Comparison of ENCODE assay signal across 1 cellular context in the genomic region with DNA sequence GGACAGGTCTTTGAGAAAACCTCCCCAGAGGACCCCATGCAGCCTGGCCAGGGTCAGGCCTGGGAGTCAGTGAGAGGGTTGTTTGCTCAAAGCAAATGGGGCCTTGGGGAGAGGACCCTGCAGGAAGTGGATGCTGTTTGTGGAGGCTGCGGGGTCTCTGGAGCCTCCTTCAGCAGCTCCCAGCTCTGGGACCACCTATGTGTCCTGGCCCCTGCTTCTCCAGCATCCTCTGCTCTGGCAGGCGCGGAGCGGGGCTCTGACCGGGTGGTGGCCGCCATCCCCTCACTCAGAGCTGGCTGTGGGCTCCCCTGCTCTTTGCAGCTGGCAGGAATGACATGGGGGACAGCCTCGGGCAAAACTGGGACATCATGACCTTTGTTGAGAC.
TF ChIP-seq lines count a peak whose summit lies in the region.

No MANE protein-coding gene starts in this region.

TF ChIP-seq in HepG2, 621 proteins besides CTCF, POLR2A, EP300 and RAD21 (continued from another document and continues in another):
- TF ChIP-seq MYC (CRISPR knock-in tag; IDR thresholded peaks at IDR 0.05; ENCODE audit: borderline replicate concordance) = no peak
- peak; percentile 50; the same call in 1 of the 2 replicates for TF ChIP-seq ZBTB33 (CRISPR knock-in tag; IDR thresholded peaks at IDR 0.05)
- TF ChIP-seq ZNF34 (CRISPR knock-in tag; IDR thresholded peaks at IDR 0.05; ENCODE audit: borderline replicate concordance) = no peak
- TF ChIP-seq PRPF4 (IDR thresholded peaks at IDR 0.05; ENCODE audit: low read depth, low read length, poor library complexity, severe bottlenecking) = no peak
- TF ChIP-seq, protein P1, sequence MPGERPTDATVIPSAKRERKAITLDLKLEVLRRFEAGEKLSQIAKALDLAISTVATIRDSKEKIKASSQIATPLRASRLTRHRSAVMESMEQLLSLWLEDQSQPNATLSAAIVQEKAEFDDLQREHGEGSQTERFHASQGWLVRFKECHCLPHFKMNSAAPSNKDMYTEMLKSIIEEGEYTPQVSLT (CRISPR knock-in tag; IDR thresholded peaks at IDR 0.05; ENCODE audit: borderline replicate concordance, low read depth) = no peak
- TF ChIP-seq EED (CRISPR knock-in tag; IDR thresholded peaks at IDR 0.05) = 0 out of 2 replicates have a peak, but pooled peaks have one; percentile 35
- no peak for TF ChIP-seq ZNF274 (CRISPR knock-in tag; IDR thresholded peaks at IDR 0.05)
- TF ChIP-seq, protein P2, sequence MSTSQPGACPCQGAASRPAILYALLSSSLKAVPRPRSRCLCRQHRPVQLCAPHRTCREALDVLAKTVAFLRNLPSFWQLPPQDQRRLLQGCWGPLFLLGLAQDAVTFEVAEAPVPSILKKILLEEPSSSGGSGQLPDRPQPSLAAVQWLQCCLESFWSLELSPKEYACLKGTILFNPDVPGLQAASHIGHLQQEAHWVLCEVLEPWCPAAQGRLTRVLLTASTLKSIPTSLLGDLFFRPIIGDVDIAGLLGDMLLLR (CRISPR knock-in tag; IDR thresholded peaks at IDR 0.05) = no peak
- TF ChIP-seq, protein P3, sequence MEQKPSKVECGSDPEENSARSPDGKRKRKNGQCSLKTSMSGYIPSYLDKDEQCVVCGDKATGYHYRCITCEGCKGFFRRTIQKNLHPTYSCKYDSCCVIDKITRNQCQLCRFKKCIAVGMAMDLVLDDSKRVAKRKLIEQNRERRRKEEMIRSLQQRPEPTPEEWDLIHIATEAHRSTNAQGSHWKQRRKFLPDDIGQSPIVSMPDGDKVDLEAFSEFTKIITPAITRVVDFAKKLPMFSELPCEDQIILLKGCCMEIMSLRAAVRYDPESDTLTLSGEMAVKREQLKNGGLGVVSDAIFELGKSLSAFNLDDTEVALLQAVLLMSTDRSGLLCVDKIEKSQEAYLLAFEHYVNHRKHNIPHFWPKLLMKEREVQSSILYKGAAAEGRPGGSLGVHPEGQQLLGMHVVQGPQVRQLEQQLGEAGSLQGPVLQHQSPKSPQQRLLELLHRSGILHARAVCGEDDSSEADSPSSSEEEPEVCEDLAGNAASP (CRISPR knock-in tag; IDR thresholded peaks at IDR 0.05; ENCODE audit: borderline replicate concordance) = no peak
- no peak for TF ChIP-seq POLR2AphosphoS2 (IDR thresholded peaks at IDR 0.05; ENCODE audit: low read depth, low read length)
- TF ChIP-seq, protein P4, sequence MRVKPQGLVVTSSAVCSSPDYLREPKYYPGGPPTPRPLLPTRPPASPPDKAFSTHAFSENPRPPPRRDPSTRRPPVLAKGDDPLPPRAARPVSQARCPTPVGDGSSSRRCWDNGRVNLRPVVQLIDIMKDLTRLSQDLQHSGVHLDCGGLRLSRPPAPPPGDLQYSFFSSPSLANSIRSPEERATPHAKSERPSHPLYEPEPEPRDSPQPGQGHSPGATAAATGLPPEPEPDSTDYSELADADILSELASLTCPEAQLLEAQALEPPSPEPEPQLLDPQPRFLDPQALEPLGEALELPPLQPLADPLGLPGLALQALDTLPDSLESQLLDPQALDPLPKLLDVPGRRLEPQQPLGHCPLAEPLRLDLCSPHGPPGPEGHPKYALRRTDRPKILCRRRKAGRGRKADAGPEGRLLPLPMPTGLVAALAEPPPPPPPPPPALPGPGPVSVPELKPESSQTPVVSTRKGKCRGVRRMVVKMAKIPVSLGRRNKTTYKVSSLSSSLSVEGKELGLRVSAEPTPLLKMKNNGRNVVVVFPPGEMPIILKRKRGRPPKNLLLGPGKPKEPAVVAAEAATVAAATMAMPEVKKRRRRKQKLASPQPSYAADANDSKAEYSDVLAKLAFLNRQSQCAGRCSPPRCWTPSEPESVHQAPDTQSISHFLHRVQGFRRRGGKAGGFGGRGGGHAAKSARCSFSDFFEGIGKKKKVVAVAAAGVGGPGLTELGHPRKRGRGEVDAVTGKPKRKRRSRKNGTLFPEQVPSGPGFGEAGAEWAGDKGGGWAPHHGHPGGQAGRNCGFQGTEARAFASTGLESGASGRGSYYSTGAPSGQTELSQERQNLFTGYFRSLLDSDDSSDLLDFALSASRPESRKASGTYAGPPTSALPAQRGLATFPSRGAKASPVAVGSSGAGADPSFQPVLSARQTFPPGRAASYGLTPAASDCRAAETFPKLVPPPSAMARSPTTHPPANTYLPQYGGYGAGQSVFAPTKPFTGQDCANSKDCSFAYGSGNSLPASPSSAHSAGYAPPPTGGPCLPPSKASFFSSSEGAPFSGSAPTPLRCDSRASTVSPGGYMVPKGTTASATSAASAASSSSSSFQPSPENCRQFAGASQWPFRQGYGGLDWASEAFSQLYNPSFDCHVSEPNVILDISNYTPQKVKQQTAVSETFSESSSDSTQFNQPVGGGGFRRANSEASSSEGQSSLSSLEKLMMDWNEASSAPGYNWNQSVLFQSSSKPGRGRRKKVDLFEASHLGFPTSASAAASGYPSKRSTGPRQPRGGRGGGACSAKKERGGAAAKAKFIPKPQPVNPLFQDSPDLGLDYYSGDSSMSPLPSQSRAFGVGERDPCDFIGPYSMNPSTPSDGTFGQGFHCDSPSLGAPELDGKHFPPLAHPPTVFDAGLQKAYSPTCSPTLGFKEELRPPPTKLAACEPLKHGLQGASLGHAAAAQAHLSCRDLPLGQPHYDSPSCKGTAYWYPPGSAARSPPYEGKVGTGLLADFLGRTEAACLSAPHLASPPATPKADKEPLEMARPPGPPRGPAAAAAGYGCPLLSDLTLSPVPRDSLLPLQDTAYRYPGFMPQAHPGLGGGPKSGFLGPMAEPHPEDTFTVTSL (CRISPR knock-in tag; IDR thresholded peaks at IDR 0.05; ENCODE audit: borderline replicate concordance) = no peak
- no peak for TF ChIP-seq IRX3 (CRISPR knock-in tag; IDR thresholded peaks at IDR 0.05; ENCODE audit: borderline replicate concordance, low read depth)
- no peak for TF ChIP-seq TFDP1 (CRISPR knock-in tag; IDR thresholded peaks at IDR 0.05; ENCODE audit: borderline replicate concordance)
- TF ChIP-seq GLI4 (CRISPR knock-in tag; IDR thresholded peaks at IDR 0.05; ENCODE audit: borderline replicate concordance) = no peak
- TF ChIP-seq ATF7 (IDR thresholded peaks at IDR 0.05) = no peak
- TF ChIP-seq ATF7 (CRISPR knock-in tag; IDR thresholded peaks at IDR 0.05) = no peak
- peak; percentile 34; the same call in 1 of the 2 replicates for TF ChIP-seq SALL1 (CRISPR knock-in tag; IDR thresholded peaks at IDR 0.05)
- TF ChIP-seq, protein P5, sequence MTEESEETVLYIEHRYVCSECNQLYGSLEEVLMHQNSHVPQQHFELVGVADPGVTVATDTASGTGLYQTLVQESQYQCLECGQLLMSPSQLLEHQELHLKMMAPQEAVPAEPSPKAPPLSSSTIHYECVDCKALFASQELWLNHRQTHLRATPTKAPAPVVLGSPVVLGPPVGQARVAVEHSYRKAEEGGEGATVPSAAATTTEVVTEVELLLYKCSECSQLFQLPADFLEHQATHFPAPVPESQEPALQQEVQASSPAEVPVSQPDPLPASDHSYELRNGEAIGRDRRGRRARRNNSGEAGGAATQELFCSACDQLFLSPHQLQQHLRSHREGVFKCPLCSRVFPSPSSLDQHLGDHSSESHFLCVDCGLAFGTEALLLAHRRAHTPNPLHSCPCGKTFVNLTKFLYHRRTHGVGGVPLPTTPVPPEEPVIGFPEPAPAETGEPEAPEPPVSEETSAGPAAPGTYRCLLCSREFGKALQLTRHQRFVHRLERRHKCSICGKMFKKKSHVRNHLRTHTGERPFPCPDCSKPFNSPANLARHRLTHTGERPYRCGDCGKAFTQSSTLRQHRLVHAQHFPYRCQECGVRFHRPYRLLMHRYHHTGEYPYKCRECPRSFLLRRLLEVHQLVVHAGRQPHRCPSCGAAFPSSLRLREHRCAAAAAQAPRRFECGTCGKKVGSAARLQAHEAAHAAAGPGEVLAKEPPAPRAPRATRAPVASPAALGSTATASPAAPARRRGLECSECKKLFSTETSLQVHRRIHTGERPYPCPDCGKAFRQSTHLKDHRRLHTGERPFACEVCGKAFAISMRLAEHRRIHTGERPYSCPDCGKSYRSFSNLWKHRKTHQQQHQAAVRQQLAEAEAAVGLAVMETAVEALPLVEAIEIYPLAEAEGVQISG (CRISPR knock-in tag; IDR thresholded peaks at IDR 0.05) = no peak
- TF ChIP-seq KDM2A (CRISPR knock-in tag; IDR thresholded peaks at IDR 0.05; ENCODE audit: borderline replicate concordance, low read depth) = no peak
- TF ChIP-seq ZNF577 (CRISPR knock-in tag; IDR thresholded peaks at IDR 0.05; ENCODE audit: borderline replicate concordance, low read depth) = no peak
- no peak for TF ChIP-seq ZNF136 (CRISPR knock-in tag; IDR thresholded peaks at IDR 0.05; ENCODE audit: low read depth)
- TF ChIP-seq ZBTB44 (CRISPR knock-in tag; IDR thresholded peaks at IDR 0.05) = no peak
- no peak for TF ChIP-seq REST (IDR thresholded peaks at IDR 0.05; ENCODE audit: borderline replicate concordance in 1 of 2, low read depth in 1 of 2, low read length in 2 of 2)
- no peak for TF ChIP-seq ZNF75D (CRISPR knock-in tag; IDR thresholded peaks at IDR 0.05; ENCODE audit: borderline replicate concordance)
- TF ChIP-seq SNAPC5 (CRISPR knock-in tag; IDR thresholded peaks at IDR 0.05; ENCODE audit: borderline replicate concordance) = no peak
- no peak for TF ChIP-seq PRDM15 (CRISPR knock-in tag; IDR thresholded peaks at IDR 0.05)
- no peak for TF ChIP-seq ZSCAN25 (CRISPR knock-in tag; IDR thresholded peaks at IDR 0.05)
